In the genomic region with DNA sequence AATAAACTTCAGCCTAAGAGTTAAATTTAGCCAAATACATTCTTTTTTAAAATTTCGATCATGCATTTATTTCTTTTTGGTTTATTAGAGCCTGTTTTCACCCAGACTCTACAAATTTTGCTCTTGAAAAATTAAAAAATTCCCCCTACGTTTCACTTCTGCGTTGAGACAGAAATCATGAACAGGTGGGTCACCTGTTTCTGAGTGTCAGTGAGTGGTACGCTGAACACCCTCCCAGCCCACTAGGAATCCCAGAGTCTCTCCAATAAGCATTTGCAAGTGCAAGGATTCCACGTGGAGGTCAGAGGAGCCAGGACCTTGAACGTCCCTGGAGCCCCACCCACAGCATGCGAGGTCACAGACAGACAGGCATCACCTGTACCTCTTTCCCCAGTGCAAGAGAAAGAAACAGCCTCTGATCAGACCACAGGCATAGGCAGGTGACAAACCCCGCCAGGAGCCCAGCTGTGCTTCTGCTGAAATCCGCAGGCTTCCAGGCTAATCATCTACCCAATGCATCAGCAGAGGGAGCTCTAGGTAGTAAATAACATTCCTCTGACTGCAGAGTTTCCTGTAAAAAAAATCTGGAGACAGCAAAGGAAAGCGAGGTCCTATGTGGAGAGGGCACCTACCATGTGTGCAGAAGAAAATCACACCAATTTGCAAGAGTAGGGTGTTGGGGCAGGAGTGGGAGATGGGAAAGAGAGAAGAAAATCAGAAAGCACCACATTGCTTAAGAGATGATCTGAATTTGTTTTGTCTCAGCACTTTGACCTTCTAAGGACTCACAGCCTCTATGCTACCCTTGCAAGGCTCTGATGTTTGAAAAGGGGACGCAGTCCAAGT, we compare ENCODE assay signal across 8 cellular contexts. TPM values are rescaled to one million over a fixed set of nuclear protein-coding genes. Genes with fewer than 3 reads are reported as not detected.
DNase-seq lines count a peak whose midpoint lies in the region; ATAC-seq and TF ChIP-seq lines count a peak whose summit lies in the region.

No MANE protein-coding gene starts in this region.

- H3K4me3 ChIP-seq in foreskin fibroblast (ENCODE audit: low read depth in 1 of 2, low read length in 2 of 2) (no peak overlapping the region), ovary (no peak overlapping the region)

- peak; percentile 77 for DNase-seq in EH (ENCODE audit: low read depth)
- DNase-seq in HFFc6 = peak; percentile 66
- peak; percentile 61 for DNase-seq in NCI-H82 treated with DMSO at 0.1 percent for 48 hours (lab: John Stamatoyannopoulos, UW; ENCODE audit: unreplicated experiment)
- DNase-seq in activated T-cell treated with anti-CD3 and anti-CD28 coated beads, Interleukin-2, amount 50 U/mL, for 4 hours = peak; percentile 32
- DNase-seq in foreskin fibroblast = peak; percentile 51 to 81
- peak in 3 of 5 donors; percentile 20 to 40 (median 30) for DNase-seq in ovary
- no peak for DNase-seq in mesenteric fat pad (ENCODE audit: low spot score)
- no peak for DNase-seq in effector CD4-positive, alpha-beta T cell

- H3K9me3 Mint-ChIP-seq in HFFc6 = peaks cover 6% of the 10 kb centered on the region; the same call in 1 of the 2 replicates
- no peaks in the 10 kb centered on the region for H3K9me3 Mint-ChIP-seq in activated T-cell treated with anti-CD3 and anti-CD28 coated beads, Interleukin-2, amount 50 U/mL, for 4 hours

- TF ChIP-seq POLR2A in ovary (IDR thresholded peaks at IDR 0.05) = no peak

- intact Hi-C loops in ovary (cut with DNase I) = loop anchor here in 1 of 4 donors (10.0 kb wide), 1 partner anchor 252 kb away; no protein-coding TSS in a partner anchor

- no peaks in the 10 kb centered on the region for H3K27me3 ChIP-seq in ovary

- TF ChIP-seq EP300 in ovary (IDR thresholded peaks at IDR 0.05) = no peak

- peaks cover 32% of the 10 kb centered on the region for H3K4me1 Mint-ChIP-seq in HFFc6 (ENCODE audit: low read depth)
- H3K4me1 Mint-ChIP-seq in activated T-cell treated with anti-CD3 and anti-CD28 coated beads, Interleukin-2, amount 50 U/mL, for 4 hours (ENCODE audit: low read depth) = peaks cover 23% of the 10 kb centered on the region

- H3K36me3 ChIP-seq in ovary = no peaks in the 10 kb centered on the region

- H3K36me3 Mint-ChIP-seq in HFFc6 (ENCODE audit: low read depth) = no peaks in the 10 kb centered on the region
- H3K36me3 Mint-ChIP-seq in activated T-cell treated with anti-CD3 and anti-CD28 coated beads, Interleukin-2, amount 50 U/mL, for 4 hours (ENCODE audit: insufficient read depth) = no peaks in the 10 kb centered on the region

- H3K4me1 ChIP-seq in ovary (ENCODE audit: insufficient read depth) = no peaks in the 10 kb centered on the region

- WGBS in ovary, 3 donors = 20 to 27% (median 21%) methylated on average over 11 of the region's 11 CpGs

- no peak overlapping the region for H3K27ac Mint-ChIP-seq in HFFc6

- no peaks in the 10 kb centered on the region for H3K9me3 ChIP-seq in ovary

- peaks cover 5% of the 10 kb centered on the region for H3K27me3 Mint-ChIP-seq in HFFc6 (ENCODE audit: insufficient read depth)
- peaks cover 11% of the 10 kb centered on the region for H3K27me3 Mint-ChIP-seq in activated T-cell treated with anti-CD3 and anti-CD28 coated beads, Interleukin-2, amount 50 U/mL, for 4 hours (ENCODE audit: low read depth)

- H3K27ac ChIP-seq in ovary = no peak overlapping the region

- H3K4me3 Mint-ChIP-seq in HFFc6 = no peak overlapping the region
- H3K4me3 Mint-ChIP-seq in activated T-cell treated with anti-CD3 and anti-CD28 coated beads, Interleukin-2, amount 50 U/mL, for 4 hours = no peak overlapping the region

- ATAC-seq in activated T-cell treated with anti-CD3 and anti-CD28 coated beads, Interleukin-2, amount 50 U/mL, for 4 hours = peak; percentile 40 to 64

- peak; percentile 83 for TF ChIP-seq CTCF in HFFc6 (IDR thresholded peaks at IDR 0.05)
- peak; percentile 74 for TF ChIP-seq CTCF in foreskin fibroblast (IDR thresholded peaks at IDR 0.05; ENCODE audit: low read depth, low read length)
- peak in 1 of 3 donors; percentile 25 for TF ChIP-seq CTCF in ovary (IDR thresholded peaks at IDR 0.05)

RNA-seq across cellular contexts. Expression of a gene that starts 5.9 kb away (rescaled TPM):
- 10 to 100 TPM; 22.0 to 51.1 (median 27.5) TPM for total RNA-seq in HFFc6 (2021; fragmentation: NEBNext Ultra II Directional; extraction: Animal tissue kit (Norgen Biotek cat#: 25700))
- total RNA-seq in activated T-cell treated with anti-CD3 and anti-CD28 coated beads, Interleukin-2, amount 50 U/mL, for 4 hours = 1 to 10 TPM; 1.9 to 3.1 (median 2.3) TPM
- total RNA-seq in ovary = 10 to 100 TPM in 5 of 7 donors, 1 to 10 TPM in 2; 3.2 to 38.0 (median 17.3) TPM
- polyA plus RNA-seq in ovary = 10 to 100 TPM in 1 of 2 donors, 1 to 10 TPM in 1; 4.0 to 21.4 TPM
- 59.1 TPM for total RNA-seq in mesenteric fat pad

Comparison
In these comparisons a context has a peak if more than half of its experiments do, and no peak if none do; other contexts are left out.
1. DNase-seq: peak in EH (single experiment), HFFc6 (single experiment), NCI-H82 treated with DMSO at 0.1 percent for 48 hours (single experiment), activated T-cell treated with anti-CD3 and anti-CD28 coated beads, Interleukin-2, amount 50 U/mL, for 4 hours (single experiment), foreskin fibroblast (2 of 2) and ovary (3 of 5); none in mesenteric fat pad (single experiment) and effector CD4-positive, alpha-beta T cell (single experiment).